Comparison of ENCODE assay signal across 1 cellular context in the genomic region with DNA sequence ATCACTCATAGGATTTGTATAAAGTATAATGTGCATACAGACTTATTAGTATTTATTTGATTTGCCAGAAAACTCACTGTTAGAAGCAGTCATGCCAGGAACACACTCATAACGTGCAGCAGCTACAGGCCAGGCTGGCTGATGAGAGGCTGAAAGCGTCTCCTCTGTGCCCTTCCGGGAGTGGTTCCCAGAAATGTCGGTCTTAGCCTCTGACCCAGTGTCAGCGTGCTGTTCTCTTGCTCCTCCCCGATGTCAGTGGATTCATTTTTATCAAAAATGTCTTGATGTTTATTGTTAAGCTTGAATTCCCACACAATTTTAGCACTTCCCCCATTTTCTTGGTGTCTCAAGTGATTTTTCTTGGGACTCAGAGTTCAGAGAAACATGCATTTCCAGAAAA.
TF ChIP-seq lines count a peak whose summit lies in the region.

No MANE protein-coding gene starts in this region.

TF ChIP-seq in H1, 55 proteins besides CTCF, POLR2A, EP300 and RAD21:
- no peak for TF ChIP-seq SAP30 (IDR thresholded peaks at IDR 0.05; ENCODE audit: insufficient read depth, insufficient replicate concordance, low read length)
- no peak for TF ChIP-seq RNF2 (IDR thresholded peaks at IDR 0.05; ENCODE audit: borderline replicate concordance, low read depth, low read length, missing control alignments, poor library complexity, severe bottlenecking)
- no peak for TF ChIP-seq GABPA (IDR thresholded peaks at IDR 0.05; ENCODE audit: borderline replicate concordance, insufficient read depth, low read length)
- no peak for TF ChIP-seq MAFK (IDR thresholded peaks at IDR 0.05; ENCODE audit: low read depth, low read length)
- TF ChIP-seq POLR2AphosphoS5 (IDR thresholded peaks at IDR 0.05; ENCODE audit: low read depth, low read length), result no peak
